In the genomic region with DNA sequence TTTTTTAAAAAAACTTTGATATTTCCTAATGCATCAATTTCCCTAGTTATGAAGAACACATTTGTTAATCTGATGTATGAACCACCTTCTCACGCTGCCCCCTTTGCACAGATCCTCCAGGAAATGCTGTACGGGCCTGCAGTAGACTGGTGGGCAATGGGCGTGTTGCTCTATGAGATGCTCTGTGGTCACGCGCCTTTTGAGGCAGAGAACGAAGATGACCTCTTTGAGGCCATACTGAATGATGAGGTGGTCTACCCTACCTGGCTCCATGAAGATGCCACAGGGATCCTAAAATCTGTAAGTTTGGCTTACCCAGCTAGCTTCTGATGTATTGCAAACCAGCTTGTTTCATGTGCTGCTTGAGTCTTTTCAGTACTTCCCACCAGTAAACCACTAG, we compare ENCODE assay signal across 19 cellular contexts.
DNase-seq lines count a peak whose midpoint lies in the region; ATAC-seq and TF ChIP-seq lines count a peak whose summit lies in the region.
"Had no signal": no experiment of that assay in that cellular context is flagged by ENCODE, and none has a peak within 500 bp of the region (broad histone marks: within the 10 kb centered on the region; RNA-seq: fewer than 3 reads in every experiment).

No MANE protein-coding gene starts in this region.

- H3K36me3 ChIP-seq in IMR-90 (ENCODE audit: control insufficient read depth, insufficient read depth, low read length) (no peaks in the 10 kb centered on the region), body of pancreas (replicated peaks in 1 of 2; ENCODE audit: insufficient read depth in 1 of 2, low read depth in 2 of 2) (no peaks in the 10 kb centered on the region), tibial nerve (no peaks in the 10 kb centered on the region)
- H3K36me3 ChIP-seq: BE2C had no signal

- H3K27ac ChIP-seq in IMR-90 (ENCODE audit: insufficient read depth, low read length) (no peak overlapping the region), body of pancreas (peak overlapping the region in 3 of 4 donors; percentile 60 to 84 (median 69)), tibial nerve (no peak overlapping the region)
- H3K27ac ChIP-seq: foreskin keratinocyte, psoas muscle had no signal

- no peaks in the 10 kb centered on the region for H3K9me3 Mint-ChIP-seq in activated CD4-positive, alpha-beta memory T cell treated with anti-CD3 and anti-CD28 coated beads for 36 hours
- H3K9me3 Mint-ChIP-seq in activated CD4-positive, alpha-beta memory T cell treated with anti-CD3 and anti-CD28 coated beads, Interleukin-2, amount 10 ng/mL, durations not matched to agents 7 days and 5 days = no peaks in the 10 kb centered on the region
- H3K9me3 Mint-ChIP-seq in stimulated activated effector memory CD8-positive, alpha-beta T cell treated with anti-CD3 and anti-CD28 coated beads, Interleukin-12 subunit alpha, Interleukin-12 subunit beta, amount 100 ng/mL, for 72 hours = no peaks in the 10 kb centered on the region
- H3K9me3 Mint-ChIP-seq: activated T-cell treated with anti-CD3 and anti-CD28 coated beads, Interleukin-2, amount 50 U/mL, for 4 hours had no signal

- no peak overlapping the region for H3K18ac ChIP-seq in IMR-90 (ENCODE audit: low read depth, low read length)

- no peak for TF ChIP-seq POLR2A in IMR-90 (IDR thresholded peaks at IDR 0.05; ENCODE audit: low read depth, low read length)
- no peak for TF ChIP-seq POLR2A in body of pancreas (IDR thresholded peaks at IDR 0.05)
- TF ChIP-seq POLR2A in tibial nerve (IDR thresholded peaks at IDR 0.05) = no peak

- no peak for ATAC-seq in IMR-90 (ENCODE audit: low read depth)
- no peak for ATAC-seq in body of pancreas
- ATAC-seq in stimulated activated effector memory CD8-positive, alpha-beta T cell treated with anti-CD3 and anti-CD28 coated beads, Interleukin-12 subunit alpha, Interleukin-12 subunit beta, amount 100 ng/mL, for 72 hours = no peak
- ATAC-seq: activated T-cell treated with anti-CD3 and anti-CD28 coated beads, Interleukin-2, amount 50 U/mL, for 4 hours; foreskin keratinocyte; mucosa of descending colon; PC-3; psoas muscle had no signal

- no peak overlapping the region for H3K14ac ChIP-seq in IMR-90 (replicated peaks; ENCODE audit: low read depth, low read length)

- H3K56ac ChIP-seq in IMR-90 (ENCODE audit: extremely low read depth, insufficient read depth, low read length) = no peak overlapping the region

- DNase-seq in activated CD4-positive, alpha-beta memory T cell treated with anti-CD3 and anti-CD28 coated beads for 36 hours = no peak
- no peak for DNase-seq in activated CD4-positive, alpha-beta memory T cell treated with anti-CD3 and anti-CD28 coated beads, Interleukin-2, amount 10 ng/mL, durations not matched to agents 7 days and 5 days
- DNase-seq in IMR-90 (no peak), body of pancreas (no peak), NCI-H524 treated with DMSO at 0.1 percent for 48 hours (lab: John Stamatoyannopoulos, UW) (no peak), SHP77 (lab: John Stamatoyannopoulos, UW) (no peak), tibial nerve (ENCODE audit: low spot score in 2 of 2) (no peak)
- no peak for DNase-seq in stimulated activated effector memory CD8-positive, alpha-beta T cell treated with anti-CD3 and anti-CD28 coated beads, Interleukin-12 subunit alpha, Interleukin-12 subunit beta, amount 100 ng/mL, for 72 hours (ENCODE audit: low spot score in 2 of 2)
- DNase-seq: activated CD4-positive, alpha-beta T cell treated with anti-CD3 and anti-CD28 coated beads for 4 hours; activated T-cell treated with anti-CD3 and anti-CD28 coated beads, Interleukin-2, amount 50 U/mL, for 4 hours; BE2C; effector CD8-positive, alpha-beta T cell; foreskin keratinocyte; NCI-H1092; NCI-H2081 treated with DMSO at 0.1 percent for 48 hours; PC-3; psoas muscle; testis had no signal

- no peak overlapping the region for H4K8ac ChIP-seq in IMR-90 (ENCODE audit: low read depth in 2 of 2, low read length in 2 of 2)

- dilution Hi-C loops in IMR-90 (cut with HindIII; ENCODE audit: low sequenced_read_pairs, unreplicated experiment) = no loop called here

- peaks cover 73% of the 10 kb centered on the region for H3K36me3 Mint-ChIP-seq in activated CD4-positive, alpha-beta memory T cell treated with anti-CD3 and anti-CD28 coated beads for 36 hours
- peaks cover 81% of the 10 kb centered on the region for H3K36me3 Mint-ChIP-seq in activated CD4-positive, alpha-beta memory T cell treated with anti-CD3 and anti-CD28 coated beads, Interleukin-2, amount 10 ng/mL, durations not matched to agents 7 days and 5 days (ENCODE audit: low read depth)
- peaks cover 96% of the 10 kb centered on the region for H3K36me3 Mint-ChIP-seq in stimulated activated effector memory CD8-positive, alpha-beta T cell treated with anti-CD3 and anti-CD28 coated beads, Interleukin-12 subunit alpha, Interleukin-12 subunit beta, amount 100 ng/mL, for 72 hours

- no peak overlapping the region for H2AK9ac ChIP-seq in IMR-90 (replicated peaks; ENCODE audit: low read depth, low read length, poor library complexity)

- H3K4me1 Mint-ChIP-seq in activated CD4-positive, alpha-beta memory T cell treated with anti-CD3 and anti-CD28 coated beads for 36 hours (ENCODE audit: low read depth) = peaks cover 94% of the 10 kb centered on the region
- peaks cover 83% of the 10 kb centered on the region for H3K4me1 Mint-ChIP-seq in activated CD4-positive, alpha-beta memory T cell treated with anti-CD3 and anti-CD28 coated beads, Interleukin-2, amount 10 ng/mL, durations not matched to agents 7 days and 5 days
- H3K4me1 Mint-ChIP-seq in stimulated activated effector memory CD8-positive, alpha-beta T cell treated with anti-CD3 and anti-CD28 coated beads, Interleukin-12 subunit alpha, Interleukin-12 subunit beta, amount 100 ng/mL, for 72 hours = peaks cover 91% of the 10 kb centered on the region

- TF ChIP-seq EP300 in tibial nerve (IDR thresholded peaks at IDR 0.05) = no peak

- no peak overlapping the region for H3K4me3 Mint-ChIP-seq in activated CD4-positive, alpha-beta memory T cell treated with anti-CD3 and anti-CD28 coated beads for 36 hours
- H3K4me3 Mint-ChIP-seq in activated CD4-positive, alpha-beta memory T cell treated with anti-CD3 and anti-CD28 coated beads, Interleukin-2, amount 10 ng/mL, durations not matched to agents 7 days and 5 days = no peak overlapping the region
- peak overlapping the region; percentile 29 for H3K4me3 Mint-ChIP-seq in stimulated activated effector memory CD8-positive, alpha-beta T cell treated with anti-CD3 and anti-CD28 coated beads, Interleukin-12 subunit alpha, Interleukin-12 subunit beta, amount 100 ng/mL, for 72 hours
- H3K4me3 Mint-ChIP-seq: activated T-cell treated with anti-CD3 and anti-CD28 coated beads, Interleukin-2, amount 50 U/mL, for 4 hours had no signal

- CTCF ChIA-PET in activated CD4-positive, alpha-beta memory T cell treated with anti-CD3 and anti-CD28 coated beads for 36 hours (lab: Charles Lee) = no interaction called here
- CTCF ChIA-PET in activated CD4-positive, alpha-beta memory T cell treated with anti-CD3 and anti-CD28 coated beads, Interleukin-2, amount 10 ng/mL, durations not matched to agents 7 days and 5 days (lab: Charles Lee) = no interaction called here
- CTCF ChIA-PET in IMR-90 (lab: Yijun Ruan, JAX) = no interaction called here

- no peak overlapping the region for H2BK20ac ChIP-seq in IMR-90 (ENCODE audit: low read depth, low read length)

- no peak overlapping the region for H3K4ac ChIP-seq in IMR-90 (ENCODE audit: low read depth, low read length)

- H2BK120ac ChIP-seq in IMR-90 (ENCODE audit: low read depth, low read length) = no peak overlapping the region

- H2BK5ac ChIP-seq in IMR-90 (ENCODE audit: low read depth, low read length, poor library complexity, severe bottlenecking) = no peak overlapping the region

- no peak for TF ChIP-seq RAD21 in IMR-90 (IDR thresholded peaks at IDR 0.05; ENCODE audit: low read length)

- 93% methylated on average over 5 of the region's 6 CpGs; no CpG with 5 or more reads in 1 of the 2 experiments for WGBS in IMR-90 (ENCODE audit: extremely low coverage in 2 of 2, insufficient read length in 1 of 2), 2 experiments
- 79 to 80% methylated on average over 6 of the region's 6 CpGs for WGBS in body of pancreas, 2 donors
- WGBS in tibial nerve, 2 donors = 79 to 82% methylated on average over 6 of the region's 6 CpGs

- no peak overlapping the region for H3K4me2 ChIP-seq in IMR-90 (ENCODE audit: low read depth, low read length)

- BruUV-seq in IMR-90 (replicated peaks; lab: Mats Ljungman, UMichigan) = no TSS peak

- peak overlapping the region; percentile 63 for H3K27ac Mint-ChIP-seq in activated CD4-positive, alpha-beta memory T cell treated with anti-CD3 and anti-CD28 coated beads for 36 hours
- no peak overlapping the region for H3K27ac Mint-ChIP-seq in activated CD4-positive, alpha-beta memory T cell treated with anti-CD3 and anti-CD28 coated beads, Interleukin-2, amount 10 ng/mL, durations not matched to agents 7 days and 5 days
- peak overlapping the region; percentile 66 for H3K27ac Mint-ChIP-seq in stimulated activated effector memory CD8-positive, alpha-beta T cell treated with anti-CD3 and anti-CD28 coated beads, Interleukin-12 subunit alpha, Interleukin-12 subunit beta, amount 100 ng/mL, for 72 hours

- H3K4me1 ChIP-seq in IMR-90 (ENCODE audit: control insufficient read depth, insufficient read depth, low read length) = peaks cover 35% of the 10 kb centered on the region
- H3K4me1 ChIP-seq in body of pancreas = peaks cover 88% of the 10 kb centered on the region
- H3K4me1 ChIP-seq in tibial nerve = peaks cover 0 to 4% (median under 1%) of the 10 kb centered on the region in 4 donors

- TF ChIP-seq CTCF in IMR-90 (conservative IDR thresholded peaks at IDR 0.05; ENCODE audit: low read depth, low read length) = no peak
- TF ChIP-seq CTCF in body of pancreas (IDR thresholded peaks at IDR 0.05) = no peak
- TF ChIP-seq CTCF in tibial nerve (IDR thresholded peaks at IDR 0.05) = no peak

- no peak overlapping the region for H2AFZ ChIP-seq in IMR-90 (replicated peaks; ENCODE audit: low read length, poor library complexity)

- H3K79me1 ChIP-seq in IMR-90 (ENCODE audit: low read depth in 1 of 2, low read length in 2 of 2) = peaks cover 5 to 6% of the 10 kb centered on the region in 2 experiments; a peak in 3 of 4 replicates

- no peak overlapping the region for H3K9ac ChIP-seq in IMR-90 (ENCODE audit: low read depth, low read length)

- no peak overlapping the region for H3K23ac ChIP-seq in IMR-90 (ENCODE audit: low read depth, low read length)

- H2BK15ac ChIP-seq in IMR-90 (ENCODE audit: low read depth, low read length) = peak overlapping the region; percentile 23; the same call in 2 of the 3 replicates

- H2AK5ac ChIP-seq in IMR-90 (ENCODE audit: low read depth, low read length) = no peak overlapping the region; the same call in 1 of the 2 replicates

- POLR2A ChIA-PET in activated CD4-positive, alpha-beta memory T cell treated with anti-CD3 and anti-CD28 coated beads for 36 hours (lab: Charles Lee) = no interaction called here
- POLR2A ChIA-PET in activated CD4-positive, alpha-beta memory T cell treated with anti-CD3 and anti-CD28 coated beads, Interleukin-2, amount 10 ng/mL, durations not matched to agents 7 days and 5 days (lab: Charles Lee) = interaction anchor here (0.6 kb wide), 1 partner anchor 58 kb away, joined by 3 read pairs; no protein-coding TSS in a partner anchor
- POLR2A ChIA-PET in IMR-90 (lab: Charles Lee; ENCODE audit: unreplicated experiment) = no interaction called here

- H4K20me1 ChIP-seq in IMR-90 (ENCODE audit: insufficient read depth, low read length) = no peaks in the 10 kb centered on the region

- H4K5ac ChIP-seq in IMR-90 (ENCODE audit: low read depth, low read length) = no peak overlapping the region

- H3K27me3 ChIP-seq in IMR-90 (ENCODE audit: control insufficient read depth, insufficient read depth, low read length) = no peaks in the 10 kb centered on the region
- no peaks in the 10 kb centered on the region for H3K27me3 ChIP-seq in body of pancreas
- no peaks in the 10 kb centered on the region for H3K27me3 ChIP-seq in tibial nerve
- H3K27me3 ChIP-seq: BE2C, foreskin keratinocyte, testis had no signal

- no peaks in the 10 kb centered on the region for H3K27me3 Mint-ChIP-seq in activated CD4-positive, alpha-beta memory T cell treated with anti-CD3 and anti-CD28 coated beads for 36 hours
- no peaks in the 10 kb centered on the region for H3K27me3 Mint-ChIP-seq in activated CD4-positive, alpha-beta memory T cell treated with anti-CD3 and anti-CD28 coated beads, Interleukin-2, amount 10 ng/mL, durations not matched to agents 7 days and 5 days

- no peak overlapping the region; the same call in 1 of the 2 replicates for H4K91ac ChIP-seq in IMR-90 (ENCODE audit: insufficient read depth, low read depth, low read length)

- H3K9me3 ChIP-seq in IMR-90 (ENCODE audit: control insufficient read depth, insufficient read depth, low read length) (no peaks in the 10 kb centered on the region), body of pancreas (no peaks in the 10 kb centered on the region), tibial nerve (no peaks in the 10 kb centered on the region)
- H3K9me3 ChIP-seq: BE2C, mucosa of descending colon, psoas muscle, testis had no signal

- peaks cover 25% of the 10 kb centered on the region for H3K9me1 ChIP-seq in IMR-90 (ENCODE audit: insufficient read depth, low read length)

- H3K4me3 ChIP-seq in IMR-90 (ENCODE audit: insufficient read depth, low read depth, low read length) (no peak overlapping the region), body of pancreas (no peak overlapping the region), tibial nerve (no peak overlapping the region)
- H3K4me3 ChIP-seq: mucosa of descending colon, psoas muscle, testis had no signal

- in situ Hi-C loops in IMR-90 (cut with MboI; ENCODE audit: low sequenced_read_pairs) = no loop called here

- intact Hi-C loops in activated CD4-positive, alpha-beta memory T cell treated with anti-CD3 and anti-CD28 coated beads for 36 hours (cut with micrococcal nuclease) = loop anchor here (5.0 kb wide), 1 partner anchor 587 kb away; no protein-coding TSS in a partner anchor
- intact Hi-C loops in IMR-90 (cut with micrococcal nuclease) (no loop called here), body of pancreas (cut with DNase I) (loop anchor here (10.0 kb wide), 1 partner anchor 45 kb away; no protein-coding TSS in a partner anchor)

Comparison
In these comparisons a context has a peak if more than half of its experiments do, and no peak if none do; other contexts are left out.
1. H3K27ac ChIP-seq: peak in body of pancreas (3 of 4); none in IMR-90 (single experiment) and tibial nerve (0 of 4).